In the genomic region with DNA sequence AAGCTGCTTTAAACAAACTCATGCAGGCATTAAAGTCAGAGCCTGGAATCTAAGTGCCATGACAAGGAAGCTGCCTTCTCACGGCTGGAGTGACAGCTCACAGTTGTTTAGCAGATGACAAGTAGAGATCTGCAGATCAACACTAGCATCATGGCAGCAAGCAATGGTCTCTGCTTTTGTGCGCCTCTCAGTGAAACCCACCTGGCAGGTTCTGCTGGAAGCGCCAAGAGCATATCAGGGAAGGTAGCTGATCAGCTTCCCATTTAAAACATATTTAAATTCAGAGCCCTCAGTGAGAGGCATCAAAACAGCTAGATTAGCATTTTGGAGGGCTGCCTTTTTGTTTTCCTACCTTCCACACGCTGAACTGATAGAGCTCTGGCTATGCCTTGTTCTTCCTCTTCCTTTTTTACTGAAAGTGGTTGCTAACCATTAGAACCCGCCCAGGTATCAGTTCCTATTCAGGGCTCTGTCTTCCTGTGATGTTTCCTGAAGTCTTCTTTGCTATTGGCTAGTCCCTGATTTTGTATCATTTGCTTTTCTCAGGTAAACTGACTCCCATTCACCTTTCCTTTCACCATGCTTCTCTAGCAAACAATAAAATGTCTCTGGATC, we compare ENCODE assay signal across 17 cellular contexts.
"Had no signal": no experiment of that assay in that cellular context is flagged by ENCODE, and none has a peak within 500 bp of the region (broad histone marks: within the 10 kb centered on the region; RNA-seq: fewer than 3 reads in every experiment).

No MANE protein-coding gene starts in this region.

- H3K4me1 ChIP-seq: heart right ventricle, prostate gland, right atrium auricular region, thyroid gland had no signal

- H3K27ac ChIP-seq: heart right ventricle, prostate gland, right atrium auricular region, thyroid gland, VCaP had no signal

- H3K27me3 Mint-ChIP-seq: activated naive CD8-positive, alpha-beta T cell had no signal

- H3K36me3 Mint-ChIP-seq: activated naive CD8-positive, alpha-beta T cell had no signal

- H3K4me3 ChIP-seq: heart right ventricle, prostate gland, right atrium auricular region, thyroid gland had no signal

- H3K4me3 Mint-ChIP-seq: activated naive CD8-positive, alpha-beta T cell; activated T-helper 1 cell treated with anti-CD3 and anti-CD28 coated beads, Interleukin-12 subunit alpha, Interleukin-12 subunit beta, Interleukin-2, Interleukin-4 antibody, amounts not matched to agents 30 ng/mL and 10 ng/mL and 1 ng/mL, durations not matched to agents 14 hours and 24 hours and 36 hours; nephron progenitor cell had no signal

- H3K4me1 Mint-ChIP-seq: nephron progenitor cell had no signal

- H3K27ac Mint-ChIP-seq: activated naive CD8-positive, alpha-beta T cell; activated T-helper 1 cell treated with anti-CD3 and anti-CD28 coated beads, Interleukin-12 subunit alpha, Interleukin-12 subunit beta, Interleukin-2, Interleukin-4 antibody, amounts not matched to agents 30 ng/mL and 10 ng/mL and 1 ng/mL, durations not matched to agents 14 hours and 24 hours and 36 hours; nephron progenitor cell had no signal

- H3K9me3 ChIP-seq: heart right ventricle, prostate gland, right atrium auricular region, thyroid gland had no signal

- DNase-seq: activated CD4-positive, alpha-beta T cell treated with anti-CD3 and anti-CD28 coated beads, Interleukin-2, amount 50 U/mL, for 48 hours; activated gamma-delta T cell treated with Interleukin-2 at 50 U/mL for 16 hours; cerebellar nuclear complex; cortex of kidney; effector CD4-positive, alpha-beta T cell; heart right ventricle; left ventricle myocardium superior; nephron progenitor cell; stimulated activated CD4-positive, alpha-beta T cell treated with anti-CD3 and anti-CD28 coated beads, Interleukin-2, amount 100 ng/mL, for 24 hours; stimulated activated naive CD4-positive, alpha-beta T cell treated with Interleukin-2 at 50 U/mL for 16 hours; thyroid gland had no signal

- H3K27me3 ChIP-seq: right atrium auricular region, thyroid gland had no signal

- ATAC-seq: esophagus mucosa, heart right ventricle, left ventricle myocardium superior had no signal

- H3K36me3 ChIP-seq: heart right ventricle, prostate gland, right atrium auricular region, thyroid gland had no signal

- H3K9me3 Mint-ChIP-seq: activated T-helper 1 cell treated with anti-CD3 and anti-CD28 coated beads, Interleukin-12 subunit alpha, Interleukin-12 subunit beta, Interleukin-2, Interleukin-4 antibody, amounts not matched to agents 30 ng/mL and 10 ng/mL and 1 ng/mL, durations not matched to agents 14 hours and 24 hours and 36 hours; nephron progenitor cell had no signal
